15 cellular contexts compared by ENCODE assay signal in genomic region chr15:63519548-63520178, GRCh38. TPM values are rescaled to one million over a fixed set of nuclear protein-coding genes. Genes with fewer than 3 reads are reported as not detected.
DNase-seq lines count a peak whose midpoint lies in the region; ATAC-seq and TF ChIP-seq lines count a peak whose summit lies in the region.
"Had no signal": no experiment of that assay in that cellular context is flagged by ENCODE, and none has a peak within 500 bp of the region (broad histone marks: within the 10 kb centered on the region; RNA-seq: fewer than 3 reads in every experiment).

No MANE protein-coding gene starts in this region.

- H2AFZ ChIP-seq in GM23248 (no peak overlapping the region), fibroblast of lung (ENCODE audit: low read length) (no peak overlapping the region)

- H3K4me3 Mint-ChIP-seq in activated naive CD4-positive, alpha-beta T cell treated with anti-CD3 and anti-CD28 coated beads, Interleukin-2, amount 50 U/mL, for 24 hours, result peak overlapping the region; percentile 61
- H3K4me3 Mint-ChIP-seq in stimulated activated memory B cell treated with anti-CD40 and anti-IgM and Interleukin-4, amounts not matched to agents 10 μg/mL and 1 μg/mL and 100 μg/mL, for 72 hours, result no peak overlapping the region

- WGBS in GM23248 (ENCODE audit: low coverage in 1 of 2, low lambda C conversion rate in 2 of 2, missing lambda C conversion rate in 2 of 2), 2 experiments, result 40 to 54% methylated on average over 7 of the region's 7 CpGs
- 94 to 96% methylated on average over 7 of the region's 7 CpGs for WGBS in thyroid gland, 2 donors

- peaks cover 98% of the 10 kb centered on the region for H3K79me2 ChIP-seq in GM23248 (ENCODE audit: insufficient read depth)
- peaks cover 89% of the 10 kb centered on the region for H3K79me2 ChIP-seq in fibroblast of lung (ENCODE audit: control insufficient read depth, insufficient read depth, low read length)

- peaks cover 97% of the 10 kb centered on the region for H3K4me1 Mint-ChIP-seq in activated naive CD4-positive, alpha-beta T cell treated with anti-CD3 and anti-CD28 coated beads, Interleukin-2, amount 50 U/mL, for 24 hours
- H3K4me1 Mint-ChIP-seq in stimulated activated memory B cell treated with anti-CD40 and anti-IgM and Interleukin-4, amounts not matched to agents 10 μg/mL and 1 μg/mL and 100 μg/mL, for 72 hours, result peaks cover 90% of the 10 kb centered on the region

- H3K9me3 ChIP-seq in GM23248 (ENCODE audit: low read depth) (no peaks in the 10 kb centered on the region), fibroblast of lung (ENCODE audit: control insufficient read depth, insufficient read depth, low read depth, low read length) (no peaks in the 10 kb centered on the region), thyroid gland (no peaks in the 10 kb centered on the region)
- H3K9me3 ChIP-seq: MG63 had no signal

- no peak overlapping the region for H3K4me2 ChIP-seq in GM23248 (ENCODE audit: unreplicated experiment)
- peak overlapping the region; percentile 1 for H3K4me2 ChIP-seq in fibroblast of lung (ENCODE audit: extremely low read depth, insufficient read depth, low read length)
- H3K4me2 ChIP-seq: KMS-11 had no signal

- peaks cover 2% of the 10 kb centered on the region for H3K36me3 Mint-ChIP-seq in activated naive CD4-positive, alpha-beta T cell treated with anti-CD3 and anti-CD28 coated beads, Interleukin-2, amount 50 U/mL, for 24 hours
- H3K36me3 Mint-ChIP-seq in stimulated activated memory B cell treated with anti-CD40 and anti-IgM and Interleukin-4, amounts not matched to agents 10 μg/mL and 1 μg/mL and 100 μg/mL, for 72 hours, result no peaks in the 10 kb centered on the region

- TF ChIP-seq POLR2A in thyroid gland (IDR thresholded peaks at IDR 0.05), result no peak

- no peak for DNase-seq in activated naive CD4-positive, alpha-beta T cell treated with anti-CD3 and anti-CD28 coated beads, Interleukin-2, amount 50 U/mL, for 16 hours
- DNase-seq in GM23248 (peak; percentile 21), fibroblast of lung (ENCODE audit: low read depth in 2 of 2) (no peak), thyroid gland (no peak), HK-2 (ENCODE audit: unreplicated experiment) (no peak), left colon (no peak)
- DNase-seq: DMS 273 treated with DMSO at 0.1 percent for 48 hours, MG63, NCI-H1092 treated with DMSO at 0.1 percent for 48 hours, NCI-H1694 treated with DMSO at 0.1 percent for 48 hours, NCI-H446 treated with DMSO at 0.1 percent for 48 hours, NCI-H748 treated with DMSO at 0.1 percent for 48 hours had no signal

- H3K27me3 Mint-ChIP-seq in activated naive CD4-positive, alpha-beta T cell treated with anti-CD3 and anti-CD28 coated beads, Interleukin-2, amount 50 U/mL, for 24 hours, result no peaks in the 10 kb centered on the region
- H3K27me3 Mint-ChIP-seq in stimulated activated memory B cell treated with anti-CD40 and anti-IgM and Interleukin-4, amounts not matched to agents 10 μg/mL and 1 μg/mL and 100 μg/mL, for 72 hours, result no peaks in the 10 kb centered on the region

- in situ Hi-C loops in GM23248 (cut with MboI), result no loop called here

- TF ChIP-seq CTCF in fibroblast of lung (conservative IDR thresholded peaks at IDR 0.05 in 1 of 2, IDR thresholded peaks at IDR 0.05 in 1 of 2; ENCODE audit: low read depth in 1 of 2, low read length in 2 of 2) (no peak), thyroid gland (IDR thresholded peaks at IDR 0.05) (no peak)

- no peak for ATAC-seq in stimulated activated memory B cell treated with anti-CD40 and anti-IgM and Interleukin-4, amounts not matched to agents 10 μg/mL and 1 μg/mL and 100 μg/mL, for 72 hours
- no peak for ATAC-seq in left colon

- peaks cover 13% of the 10 kb centered on the region for H3F3A ChIP-seq in GM23248 (ENCODE audit: insufficient read depth)

- no peaks in the 10 kb centered on the region for H3K9me3 Mint-ChIP-seq in activated naive CD4-positive, alpha-beta T cell treated with anti-CD3 and anti-CD28 coated beads, Interleukin-2, amount 50 U/mL, for 24 hours
- H3K9me3 Mint-ChIP-seq in stimulated activated memory B cell treated with anti-CD40 and anti-IgM and Interleukin-4, amounts not matched to agents 10 μg/mL and 1 μg/mL and 100 μg/mL, for 72 hours, result no peaks in the 10 kb centered on the region

- H4K20me1 ChIP-seq in GM23248 (ENCODE audit: insufficient read depth) (no peaks in the 10 kb centered on the region), fibroblast of lung (ENCODE audit: control insufficient read depth, extremely low read depth, insufficient read depth, low read length) (no peaks in the 10 kb centered on the region)

- H3K9ac ChIP-seq in GM23248 (no peak overlapping the region), fibroblast of lung (ENCODE audit: insufficient read depth, low read length) (no peak overlapping the region)
- H3K9ac ChIP-seq: KMS-11 had no signal

- H3K27ac ChIP-seq in GM23248, result no peak overlapping the region
- H3K27ac ChIP-seq in fibroblast of lung (ENCODE audit: insufficient read depth, low read length), result no peak overlapping the region
- H3K27ac ChIP-seq in thyroid gland, result no peak overlapping the region
- H3K27ac ChIP-seq: KMS-11 had no signal

- H3K4me3 ChIP-seq in GM23248, result no peak overlapping the region
- no peak overlapping the region for H3K4me3 ChIP-seq in fibroblast of lung (replicated peaks in 1 of 4; ENCODE audit: control extremely low read depth in 1 of 4, insufficient read depth in 1 of 4, low read depth in 3 of 4, low read length in 4 of 4)
- H3K4me3 ChIP-seq in thyroid gland (replicated peaks in 1 of 3), result no peak overlapping the region
- H3K4me3 ChIP-seq: MG63 had no signal

- H3K27me3 ChIP-seq in GM23248 (replicated peaks; ENCODE audit: insufficient read depth) (no peaks in the 10 kb centered on the region), fibroblast of lung (ENCODE audit: control insufficient read depth, insufficient read depth, low read length) (no peaks in the 10 kb centered on the region), thyroid gland (no peaks in the 10 kb centered on the region)
- H3K27me3 ChIP-seq: MG63 had no signal

- H3K4me1 ChIP-seq in GM23248 (ENCODE audit: insufficient read depth) (peaks cover 40% of the 10 kb centered on the region), fibroblast of lung (ENCODE audit: control insufficient read depth, extremely low read depth, insufficient read depth, low read length) (peaks cover 20% of the 10 kb centered on the region), thyroid gland (peaks cover 32 to 80% of the 10 kb centered on the region in 2 donors)

- peak overlapping the region; percentile 95 for H3K27ac Mint-ChIP-seq in activated naive CD4-positive, alpha-beta T cell treated with anti-CD3 and anti-CD28 coated beads, Interleukin-2, amount 50 U/mL, for 24 hours
- peak overlapping the region; percentile 39 for H3K27ac Mint-ChIP-seq in stimulated activated memory B cell treated with anti-CD40 and anti-IgM and Interleukin-4, amounts not matched to agents 10 μg/mL and 1 μg/mL and 100 μg/mL, for 72 hours

- no peaks in the 10 kb centered on the region for H3K9me2 ChIP-seq in GM23248 (ENCODE audit: insufficient read depth)

- intact Hi-C loops in thyroid gland (cut with DNase I) (no loop called here), left colon (cut with DNase I, micrococcal nuclease) (no loop called here)

- H3K36me3 ChIP-seq in GM23248 (ENCODE audit: low read depth) (no peaks in the 10 kb centered on the region), fibroblast of lung (ENCODE audit: control insufficient read depth, insufficient read depth, low read length) (no peaks in the 10 kb centered on the region), thyroid gland (no peaks in the 10 kb centered on the region)
- H3K36me3 ChIP-seq: MG63 had no signal

RNA-seq across cellular contexts. Expression of gene USP3, which starts 15.3 kb away (rescaled TPM):
- total RNA-seq in GM23248 (2014; rRNA removed; shearing (Covaris generic)), result 21.0 and 24.5 TPM in 2 replicates
- 15.4 and 16.1 TPM in 2 replicates for polyA plus RNA-seq in GM23248 (2016; fragmentation: Nextera tagmentation; extraction: Ambion mirVana)
- 48.5 and 55.5 TPM in 2 replicates for total RNA-seq in fibroblast of lung
- 19.9 and 21.3 TPM in 2 replicates for polyA plus RNA-seq in fibroblast of lung
- polyA plus RNA-seq in fibroblast of lung (2012), result 18.4 and 21.1 TPM in 2 replicates
- polyA minus RNA-seq in fibroblast of lung (ENCODE audit: low replicate concordance), result 18.3 and 53.6 TPM in 2 replicates
- 10 to 100 TPM; 42.9 to 82.2 (median 53.7) TPM for total RNA-seq in thyroid gland
- 10 to 100 TPM; 74.7 to 79.9 TPM for total RNA-seq in left colon
